ENCODE assay signal across 1 cellular context in genomic region chr6:108562503-108562993, GRCh38.
TF ChIP-seq lines count a peak whose summit lies in the region.

No MANE protein-coding gene starts in this region.

TF ChIP-seq in HepG2, 621 proteins besides CTCF, POLR2A, EP300 and RAD21 (continued from another document and continues in another):
- no peak for TF ChIP-seq ZNF407 (CRISPR knock-in tag; IDR thresholded peaks at IDR 0.05; ENCODE audit: not compliant biosample characterization)
- no peak for TF ChIP-seq SRF (IDR thresholded peaks at IDR 0.05; ENCODE audit: low read depth, low read length)
- TF ChIP-seq RELA (CRISPR knock-in tag; IDR thresholded peaks at IDR 0.05) = no peak
- no peak for TF ChIP-seq ZNF292 (CRISPR knock-in tag; IDR thresholded peaks at IDR 0.05; ENCODE audit: borderline replicate concordance, low read depth)
- peak; percentile 52; the same call in 1 of the 2 replicates for TF ChIP-seq GABPB1 (CRISPR knock-in tag; IDR thresholded peaks at IDR 0.05)
- TF ChIP-seq SNRNP70 (IDR thresholded peaks at IDR 0.05; ENCODE audit: low read depth, low read length) = no peak
- peak; percentile 63; the same call in 1 of the 2 replicates for TF ChIP-seq ARID4A (CRISPR knock-in tag; IDR thresholded peaks at IDR 0.05; ENCODE audit: borderline replicate concordance)
- TF ChIP-seq ZBTB7A (CRISPR knock-in tag; IDR thresholded peaks at IDR 0.05) = no peak
- TF ChIP-seq THRA (CRISPR knock-in tag; IDR thresholded peaks at IDR 0.05; ENCODE audit: borderline replicate concordance) = no peak
- no peak for TF ChIP-seq ZBTB1 (CRISPR knock-in tag; IDR thresholded peaks at IDR 0.05; ENCODE audit: borderline replicate concordance)
- TF ChIP-seq KDM5B (CRISPR knock-in tag; IDR thresholded peaks at IDR 0.05; ENCODE audit: borderline replicate concordance) = peak; percentile 52; the same call in 1 of the 2 replicates
- peak; percentile 63 for TF ChIP-seq SALL1 (CRISPR knock-in tag; IDR thresholded peaks at IDR 0.05)
- TF ChIP-seq, protein P1, sequence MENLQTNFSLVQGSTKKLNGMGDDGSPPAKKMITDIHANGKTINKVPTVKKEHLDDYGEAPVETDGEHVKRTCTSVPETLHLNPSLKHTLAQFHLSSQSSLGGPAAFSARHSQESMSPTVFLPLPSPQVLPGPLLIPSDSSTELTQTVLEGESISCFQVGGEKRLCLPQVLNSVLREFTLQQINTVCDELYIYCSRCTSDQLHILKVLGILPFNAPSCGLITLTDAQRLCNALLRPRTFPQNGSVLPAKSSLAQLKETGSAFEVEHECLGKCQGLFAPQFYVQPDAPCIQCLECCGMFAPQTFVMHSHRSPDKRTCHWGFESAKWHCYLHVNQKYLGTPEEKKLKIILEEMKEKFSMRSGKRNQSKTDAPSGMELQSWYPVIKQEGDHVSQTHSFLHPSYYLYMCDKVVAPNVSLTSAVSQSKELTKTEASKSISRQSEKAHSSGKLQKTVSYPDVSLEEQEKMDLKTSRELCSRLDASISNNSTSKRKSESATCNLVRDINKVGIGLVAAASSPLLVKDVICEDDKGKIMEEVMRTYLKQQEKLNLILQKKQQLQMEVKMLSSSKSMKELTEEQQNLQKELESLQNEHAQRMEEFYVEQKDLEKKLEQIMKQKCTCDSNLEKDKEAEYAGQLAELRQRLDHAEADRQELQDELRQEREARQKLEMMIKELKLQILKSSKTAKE (CRISPR knock-in tag; IDR thresholded peaks at IDR 0.05; ENCODE audit: borderline replicate concordance) = no peak
- TF ChIP-seq TCF7 (IDR thresholded peaks at IDR 0.05; ENCODE audit: low read depth) = no peak; the same call in 1 of the 2 replicates
- TF ChIP-seq SOX6 (IDR thresholded peaks at IDR 0.05) = no peak
- TF ChIP-seq SOX6 (CRISPR knock-in tag; IDR thresholded peaks at IDR 0.05) = no peak; the same call in none of the 2 replicates
- TF ChIP-seq SP2 (CRISPR knock-in tag; IDR thresholded peaks at IDR 0.05) = no peak
- no peak for TF ChIP-seq FLYWCH1 (CRISPR knock-in tag; IDR thresholded peaks at IDR 0.05)
- no peak for TF ChIP-seq ZNF740 (CRISPR knock-in tag; IDR thresholded peaks at IDR 0.05)
- TF ChIP-seq KAT7 (CRISPR knock-in tag; IDR thresholded peaks at IDR 0.05; ENCODE audit: borderline replicate concordance) = peak; percentile 77
- no peak for TF ChIP-seq SMAD1 (CRISPR knock-in tag; IDR thresholded peaks at IDR 0.05; ENCODE audit: borderline replicate concordance, low read depth)
- TF ChIP-seq EHMT2 (IDR thresholded peaks at IDR 0.05; ENCODE audit: borderline replicate concordance, low read depth, low read length) = 0 out of 2 replicates have a peak, but pooled peaks have one; percentile 47
- TF ChIP-seq HNRNPH1 (optimal IDR thresholded peaks at IDR 0.05; ENCODE audit: low read depth, low read length) = no peak
- TF ChIP-seq ZFAT (CRISPR knock-in tag; conservative IDR thresholded peaks at IDR 0.05) = no peak
- TF ChIP-seq CC2D1A (CRISPR knock-in tag; IDR thresholded peaks at IDR 0.05) = no peak
- no peak for TF ChIP-seq PAWR (CRISPR knock-in tag; IDR thresholded peaks at IDR 0.05; ENCODE audit: borderline replicate concordance)
- no peak for TF ChIP-seq ATRX (CRISPR knock-in tag; IDR thresholded peaks at IDR 0.05; ENCODE audit: borderline replicate concordance)
- TF ChIP-seq CAMTA2 (CRISPR knock-in tag; IDR thresholded peaks at IDR 0.05; ENCODE audit: borderline replicate concordance) = no peak
- no peak for TF ChIP-seq SOX13 (IDR thresholded peaks at IDR 0.05)
- TF ChIP-seq SOX13 (CRISPR knock-in tag; conservative IDR thresholded peaks at IDR 0.05 in 1 of 2, IDR thresholded peaks at IDR 0.05 in 1 of 2) = peak in 1 of 2 experiments; percentile 40; a peak in 1 of 4 replicates
- TF ChIP-seq ZNF337 (CRISPR knock-in tag; IDR thresholded peaks at IDR 0.05; ENCODE audit: borderline replicate concordance, low read depth) = no peak
- TF ChIP-seq TSC22D2 (CRISPR knock-in tag; IDR thresholded peaks at IDR 0.05; ENCODE audit: borderline replicate concordance) = no peak; the same call in 1 of the 2 replicates
- TF ChIP-seq ZNF512B (CRISPR knock-in tag; IDR thresholded peaks at IDR 0.05; ENCODE audit: borderline replicate concordance) = no peak
- TF ChIP-seq ZNF784 (CRISPR knock-in tag; IDR thresholded peaks at IDR 0.05; ENCODE audit: borderline replicate concordance) = no peak
- TF ChIP-seq SIN3A (IDR thresholded peaks at IDR 0.05; ENCODE audit: borderline replicate concordance, low read depth, low read length) = peak; percentile 63; the same call in 1 of the 2 replicates
- no peak for TF ChIP-seq TAF15 (IDR thresholded peaks at IDR 0.05; ENCODE audit: low read depth, low read length, poor library complexity, severe bottlenecking)
- no peak for TF ChIP-seq ZNF674 (CRISPR knock-in tag; IDR thresholded peaks at IDR 0.05; ENCODE audit: low read depth)
